In the genomic region with DNA sequence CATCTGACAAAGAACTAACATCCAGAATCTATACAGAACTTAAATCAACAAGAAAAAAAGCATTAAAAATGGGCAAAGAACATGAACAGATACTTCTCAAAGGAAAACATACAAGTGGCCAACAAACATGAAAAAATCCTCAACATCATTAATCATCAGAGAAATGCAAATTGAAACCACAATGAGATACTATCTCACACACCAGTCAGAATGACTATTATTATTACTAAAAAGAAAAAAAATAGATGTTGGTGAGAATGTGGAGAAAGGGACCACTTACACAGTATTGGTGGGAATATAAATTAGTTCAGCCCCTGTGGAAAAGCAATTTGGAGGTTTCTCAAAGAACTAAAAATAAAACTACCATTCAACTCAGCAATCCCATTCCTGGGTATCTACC, we compare ENCODE assay signal across 15 cellular contexts.
DNase-seq lines count a peak whose midpoint lies in the region; ATAC-seq lines count a peak whose summit lies in the region.
"Had no signal": no experiment of that assay in that cellular context is flagged by ENCODE, and none has a peak within 500 bp of the region (broad histone marks: within the 10 kb centered on the region; RNA-seq: fewer than 3 reads in every experiment).

No MANE protein-coding gene starts in this region.

- peak; percentile 53 for ATAC-seq in GM18502 (IDR thresholded peaks at IDR 0.05; ENCODE audit: poor library complexity, unreplicated experiment)
- ATAC-seq in activated T-helper 17 cell treated with anti-CD3 and anti-CD28 coated beads, Interleukin-2, amount 50 U/mL, for 72 hours (replicated peaks) = peak; percentile 72
- peak; percentile 84 for ATAC-seq in stimulated activated effector memory CD8-positive, alpha-beta T cell treated with anti-CD3 and anti-CD28 coated beads, Interleukin-12 subunit alpha, Interleukin-12 subunit beta, amount 100 ng/mL, for 72 hours
- ATAC-seq in HG03439 (IDR thresholded peaks at IDR 0.05; ENCODE audit: unreplicated experiment) = no peak
- no peak for ATAC-seq in GM21367 (IDR thresholded peaks at IDR 0.05; ENCODE audit: unreplicated experiment)
- ATAC-seq: A549, HCT116, HepG2 had no signal

- CTCF ChIA-PET in activated naive CD4-positive, alpha-beta T cell treated with anti-CD3 and anti-CD28 coated beads for 36 hours (lab: Charles Lee) = interaction anchor here (0.8 kb wide), 1 partner anchor 18 kb away, joined by 3 read pairs; no protein-coding TSS in a partner anchor

- no peaks in the 10 kb centered on the region for H3K27me3 Mint-ChIP-seq in activated naive CD4-positive, alpha-beta T cell treated with anti-CD3 and anti-CD28 coated beads, Interleukin-2, amount 50 U/mL, for 24 hours
- no peaks in the 10 kb centered on the region for H3K27me3 Mint-ChIP-seq in activated naive CD4-positive, alpha-beta T cell treated with anti-CD3 and anti-CD28 coated beads for 36 hours (ENCODE audit: low read depth)
- H3K27me3 Mint-ChIP-seq in activated T-helper 17 cell treated with anti-CD3 and anti-CD28 coated beads, Interleukin-2, amount 50 U/mL, for 72 hours = no peaks in the 10 kb centered on the region
- H3K27me3 Mint-ChIP-seq: CD4-positive, alpha-beta memory T cell had no signal

- intact Hi-C loops in activated naive CD4-positive, alpha-beta T cell treated with anti-CD3 and anti-CD28 coated beads for 36 hours (cut with micrococcal nuclease) = no loop called here

- no peak overlapping the region for H3K27ac Mint-ChIP-seq in activated naive CD4-positive, alpha-beta T cell treated with anti-CD3 and anti-CD28 coated beads, Interleukin-2, amount 50 U/mL, for 24 hours
- H3K27ac Mint-ChIP-seq in activated naive CD4-positive, alpha-beta T cell treated with anti-CD3 and anti-CD28 coated beads for 36 hours = no peak overlapping the region
- peak overlapping the region; percentile 14 for H3K27ac Mint-ChIP-seq in activated T-helper 17 cell treated with anti-CD3 and anti-CD28 coated beads, Interleukin-2, amount 50 U/mL, for 72 hours
- H3K27ac Mint-ChIP-seq in stimulated activated effector memory CD8-positive, alpha-beta T cell treated with anti-CD3 and anti-CD28 coated beads, Interleukin-12 subunit alpha, Interleukin-12 subunit beta, amount 100 ng/mL, for 72 hours = no peak overlapping the region

- peaks cover 17% of the 10 kb centered on the region for H3K4me1 Mint-ChIP-seq in activated naive CD4-positive, alpha-beta T cell treated with anti-CD3 and anti-CD28 coated beads, Interleukin-2, amount 50 U/mL, for 24 hours
- peaks cover 5% of the 10 kb centered on the region for H3K4me1 Mint-ChIP-seq in activated naive CD4-positive, alpha-beta T cell treated with anti-CD3 and anti-CD28 coated beads for 36 hours (ENCODE audit: low read depth)
- H3K4me1 Mint-ChIP-seq in activated T-helper 17 cell treated with anti-CD3 and anti-CD28 coated beads, Interleukin-2, amount 50 U/mL, for 72 hours = peaks cover 6% of the 10 kb centered on the region
- peaks cover 16% of the 10 kb centered on the region for H3K4me1 Mint-ChIP-seq in stimulated activated effector memory CD8-positive, alpha-beta T cell treated with anti-CD3 and anti-CD28 coated beads, Interleukin-12 subunit alpha, Interleukin-12 subunit beta, amount 100 ng/mL, for 72 hours

- peaks cover 3% of the 10 kb centered on the region for H3K9me3 Mint-ChIP-seq in activated naive CD4-positive, alpha-beta T cell treated with anti-CD3 and anti-CD28 coated beads, Interleukin-2, amount 50 U/mL, for 24 hours
- no peaks in the 10 kb centered on the region for H3K9me3 Mint-ChIP-seq in activated naive CD4-positive, alpha-beta T cell treated with anti-CD3 and anti-CD28 coated beads for 36 hours
- no peaks in the 10 kb centered on the region for H3K9me3 Mint-ChIP-seq in activated T-helper 17 cell treated with anti-CD3 and anti-CD28 coated beads, Interleukin-2, amount 50 U/mL, for 72 hours
- peaks cover 6% of the 10 kb centered on the region for H3K9me3 Mint-ChIP-seq in stimulated activated effector memory CD8-positive, alpha-beta T cell treated with anti-CD3 and anti-CD28 coated beads, Interleukin-12 subunit alpha, Interleukin-12 subunit beta, amount 100 ng/mL, for 72 hours

- peak overlapping the region; percentile 19 for H3K4me3 Mint-ChIP-seq in activated naive CD4-positive, alpha-beta T cell treated with anti-CD3 and anti-CD28 coated beads, Interleukin-2, amount 50 U/mL, for 24 hours
- H3K4me3 Mint-ChIP-seq in activated naive CD4-positive, alpha-beta T cell treated with anti-CD3 and anti-CD28 coated beads for 36 hours = no peak overlapping the region
- no peak overlapping the region for H3K4me3 Mint-ChIP-seq in activated T-helper 17 cell treated with anti-CD3 and anti-CD28 coated beads, Interleukin-2, amount 50 U/mL, for 72 hours
- no peak overlapping the region for H3K4me3 Mint-ChIP-seq in stimulated activated effector memory CD8-positive, alpha-beta T cell treated with anti-CD3 and anti-CD28 coated beads, Interleukin-12 subunit alpha, Interleukin-12 subunit beta, amount 100 ng/mL, for 72 hours
- H3K4me3 Mint-ChIP-seq: CD4-positive, alpha-beta memory T cell had no signal

- no peak for DNase-seq in activated naive CD4-positive, alpha-beta T cell treated with anti-CD3 and anti-CD28 coated beads for 36 hours
- DNase-seq in stimulated activated effector memory CD8-positive, alpha-beta T cell treated with anti-CD3 and anti-CD28 coated beads, Interleukin-12 subunit alpha, Interleukin-12 subunit beta, amount 100 ng/mL, for 72 hours (ENCODE audit: low spot score in 2 of 2) = no peak
- DNase-seq: BE2C; CD4-positive, alpha-beta memory T cell; DMS79; EL; GM23248 had no signal

- peaks cover 1% of the 10 kb centered on the region for H3K36me3 Mint-ChIP-seq in activated naive CD4-positive, alpha-beta T cell treated with anti-CD3 and anti-CD28 coated beads, Interleukin-2, amount 50 U/mL, for 24 hours
- no peaks in the 10 kb centered on the region for H3K36me3 Mint-ChIP-seq in activated naive CD4-positive, alpha-beta T cell treated with anti-CD3 and anti-CD28 coated beads for 36 hours (ENCODE audit: low read depth)
- H3K36me3 Mint-ChIP-seq in activated T-helper 17 cell treated with anti-CD3 and anti-CD28 coated beads, Interleukin-2, amount 50 U/mL, for 72 hours (ENCODE audit: low read depth) = no peaks in the 10 kb centered on the region
- H3K36me3 Mint-ChIP-seq in stimulated activated effector memory CD8-positive, alpha-beta T cell treated with anti-CD3 and anti-CD28 coated beads, Interleukin-12 subunit alpha, Interleukin-12 subunit beta, amount 100 ng/mL, for 72 hours = no peaks in the 10 kb centered on the region
- H3K36me3 Mint-ChIP-seq: CD4-positive, alpha-beta memory T cell had no signal

Comparison
In these comparisons a context has a peak if more than half of its experiments do, and no peak if none do; other contexts are left out.
1. ATAC-seq: peak in GM18502 (single experiment), activated T-helper 17 cell treated with anti-CD3 and anti-CD28 coated beads, Interleukin-2, amount 50 U/mL, for 72 hours (single experiment) and stimulated activated effector memory CD8-positive, alpha-beta T cell treated with anti-CD3 and anti-CD28 coated beads, Interleukin-12 subunit alpha, Interleukin-12 subunit beta, amount 100 ng/mL, for 72 hours (single experiment); none in HG03439 (single experiment) and GM21367 (single experiment).